Comparison of ENCODE assay signal across 1 cellular context in the genomic region with DNA sequence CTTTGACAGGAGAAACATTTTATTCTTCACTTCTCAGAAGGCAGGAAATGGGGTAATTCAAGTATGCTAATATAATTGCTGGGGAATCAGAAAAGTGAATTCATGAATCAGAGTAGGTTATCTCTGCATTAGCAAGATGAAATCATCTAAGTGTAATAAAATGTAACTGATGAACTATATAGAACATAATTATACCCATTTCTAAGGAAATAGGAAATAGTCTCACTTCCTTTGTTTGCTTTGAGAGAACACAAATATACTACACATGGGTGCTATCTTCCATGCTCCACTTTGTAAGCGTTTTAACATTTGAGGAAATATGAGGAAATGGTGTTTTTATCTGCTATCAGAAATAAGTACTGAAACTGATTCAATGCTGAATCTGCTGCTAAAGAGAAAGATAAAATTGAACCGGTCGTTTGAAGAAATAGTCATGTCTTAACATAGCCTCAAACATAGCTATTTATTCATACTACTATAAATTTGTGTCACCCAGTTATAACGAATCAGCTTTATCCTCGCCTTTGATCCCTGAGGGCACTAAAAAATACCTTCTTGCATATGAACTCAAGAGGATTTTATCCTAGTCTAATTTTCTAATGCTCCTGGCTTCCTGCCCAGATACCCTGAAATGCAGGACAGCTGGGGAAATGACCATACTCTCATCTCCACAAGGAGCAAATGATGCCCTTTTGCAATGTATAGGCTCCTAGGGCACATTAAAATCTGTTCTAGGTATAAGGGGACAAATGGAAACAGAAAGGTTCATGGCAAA.
A peak's percentile ranks its signal among the peaks of the same experiment; 100 is the strongest.
TF ChIP-seq lines count a peak whose summit lies in the region.

No MANE protein-coding gene starts in this region.

TF ChIP-seq in SK-N-SH, 30 proteins besides CTCF, POLR2A, EP300 and RAD21 (continued from another document):
- TF ChIP-seq, protein P1, sequence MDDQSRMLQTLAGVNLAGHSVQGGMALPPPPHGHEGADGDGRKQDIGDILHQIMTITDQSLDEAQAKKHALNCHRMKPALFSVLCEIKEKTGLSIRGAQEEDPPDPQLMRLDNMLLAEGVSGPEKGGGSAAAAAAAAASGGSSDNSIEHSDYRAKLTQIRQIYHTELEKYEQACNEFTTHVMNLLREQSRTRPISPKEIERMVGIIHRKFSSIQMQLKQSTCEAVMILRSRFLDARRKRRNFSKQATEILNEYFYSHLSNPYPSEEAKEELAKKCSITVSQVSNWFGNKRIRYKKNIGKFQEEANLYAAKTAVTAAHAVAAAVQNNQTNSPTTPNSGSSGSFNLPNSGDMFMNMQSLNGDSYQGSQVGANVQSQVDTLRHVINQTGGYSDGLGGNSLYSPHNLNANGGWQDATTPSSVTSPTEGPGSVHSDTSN (IDR thresholded peaks at IDR 0.05), result no peak
- 0 out of 2 replicates have a peak, but pooled peaks have one; percentile 14 for TF ChIP-seq TCF12 (IDR thresholded peaks at IDR 0.05)
- TF ChIP-seq NFIC (IDR thresholded peaks at IDR 0.05; ENCODE audit: borderline replicate concordance), result peak; percentile 62
- TF ChIP-seq RCOR1 (IDR thresholded peaks at IDR 0.05; ENCODE audit: low read length), result peak; percentile 53; the same call in 1 of the 2 replicates
